ENCODE assay signal across 1 cellular context in the genomic region with DNA sequence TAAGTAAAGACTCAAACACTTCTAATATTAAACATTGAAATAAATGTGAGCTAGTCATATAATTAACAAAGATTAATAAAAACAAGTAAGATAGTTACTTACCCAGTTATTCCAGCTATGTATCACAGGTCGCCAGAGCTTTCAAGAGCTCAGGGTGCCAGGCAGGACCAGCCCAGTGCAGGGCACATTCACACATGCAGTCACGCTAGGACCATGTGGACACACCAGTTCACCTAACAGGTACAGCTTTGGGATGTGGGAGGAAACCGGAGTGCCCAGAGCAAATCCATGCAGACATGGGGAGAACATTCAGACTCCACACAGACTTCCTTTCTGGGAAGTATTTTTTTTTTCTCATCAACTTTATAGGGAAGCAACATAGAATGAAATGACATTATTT.
TF ChIP-seq lines count a peak whose summit lies in the region.

No MANE protein-coding gene starts in this region.

TF ChIP-seq in HepG2, 621 proteins besides CTCF, POLR2A, EP300 and RAD21:
- no peak for TF ChIP-seq PPARG (CRISPR knock-in tag; conservative IDR thresholded peaks at IDR 0.05)
- TF ChIP-seq, protein P1, sequence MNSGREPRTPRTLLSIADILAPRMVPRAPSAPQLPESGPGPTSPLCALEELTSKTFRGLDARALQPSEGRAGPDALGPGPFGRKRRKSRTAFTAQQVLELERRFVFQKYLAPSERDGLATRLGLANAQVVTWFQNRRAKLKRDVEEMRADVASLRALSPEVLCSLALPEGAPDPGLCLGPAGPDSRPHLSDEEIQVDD (CRISPR knock-in tag; IDR thresholded peaks at IDR 0.05; ENCODE audit: borderline replicate concordance): no peak
- TF ChIP-seq, protein P2, sequence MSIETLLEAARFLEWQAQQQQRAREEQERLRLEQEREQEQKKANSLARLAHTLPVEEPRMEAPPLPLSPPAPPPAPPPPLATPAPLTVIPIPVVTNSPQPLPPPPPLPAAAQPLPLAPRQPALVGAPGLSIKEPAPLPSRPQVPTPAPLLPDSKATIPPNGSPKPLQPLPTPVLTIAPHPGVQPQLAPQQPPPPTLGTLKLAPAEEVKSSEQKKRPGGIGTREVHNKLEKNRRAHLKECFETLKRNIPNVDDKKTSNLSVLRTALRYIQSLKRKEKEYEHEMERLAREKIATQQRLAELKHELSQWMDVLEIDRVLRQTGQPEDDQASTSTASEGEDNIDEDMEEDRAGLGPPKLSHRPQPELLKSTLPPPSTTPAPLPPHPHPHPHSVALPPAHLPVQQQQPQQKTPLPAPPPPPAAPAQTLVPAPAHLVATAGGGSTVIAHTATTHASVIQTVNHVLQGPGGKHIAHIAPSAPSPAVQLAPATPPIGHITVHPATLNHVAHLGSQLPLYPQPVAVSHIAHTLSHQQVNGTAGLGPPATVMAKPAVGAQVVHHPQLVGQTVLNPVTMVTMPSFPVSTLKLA (IDR thresholded peaks at IDR 0.05): peak; percentile 56
- TF ChIP-seq, protein P3, sequence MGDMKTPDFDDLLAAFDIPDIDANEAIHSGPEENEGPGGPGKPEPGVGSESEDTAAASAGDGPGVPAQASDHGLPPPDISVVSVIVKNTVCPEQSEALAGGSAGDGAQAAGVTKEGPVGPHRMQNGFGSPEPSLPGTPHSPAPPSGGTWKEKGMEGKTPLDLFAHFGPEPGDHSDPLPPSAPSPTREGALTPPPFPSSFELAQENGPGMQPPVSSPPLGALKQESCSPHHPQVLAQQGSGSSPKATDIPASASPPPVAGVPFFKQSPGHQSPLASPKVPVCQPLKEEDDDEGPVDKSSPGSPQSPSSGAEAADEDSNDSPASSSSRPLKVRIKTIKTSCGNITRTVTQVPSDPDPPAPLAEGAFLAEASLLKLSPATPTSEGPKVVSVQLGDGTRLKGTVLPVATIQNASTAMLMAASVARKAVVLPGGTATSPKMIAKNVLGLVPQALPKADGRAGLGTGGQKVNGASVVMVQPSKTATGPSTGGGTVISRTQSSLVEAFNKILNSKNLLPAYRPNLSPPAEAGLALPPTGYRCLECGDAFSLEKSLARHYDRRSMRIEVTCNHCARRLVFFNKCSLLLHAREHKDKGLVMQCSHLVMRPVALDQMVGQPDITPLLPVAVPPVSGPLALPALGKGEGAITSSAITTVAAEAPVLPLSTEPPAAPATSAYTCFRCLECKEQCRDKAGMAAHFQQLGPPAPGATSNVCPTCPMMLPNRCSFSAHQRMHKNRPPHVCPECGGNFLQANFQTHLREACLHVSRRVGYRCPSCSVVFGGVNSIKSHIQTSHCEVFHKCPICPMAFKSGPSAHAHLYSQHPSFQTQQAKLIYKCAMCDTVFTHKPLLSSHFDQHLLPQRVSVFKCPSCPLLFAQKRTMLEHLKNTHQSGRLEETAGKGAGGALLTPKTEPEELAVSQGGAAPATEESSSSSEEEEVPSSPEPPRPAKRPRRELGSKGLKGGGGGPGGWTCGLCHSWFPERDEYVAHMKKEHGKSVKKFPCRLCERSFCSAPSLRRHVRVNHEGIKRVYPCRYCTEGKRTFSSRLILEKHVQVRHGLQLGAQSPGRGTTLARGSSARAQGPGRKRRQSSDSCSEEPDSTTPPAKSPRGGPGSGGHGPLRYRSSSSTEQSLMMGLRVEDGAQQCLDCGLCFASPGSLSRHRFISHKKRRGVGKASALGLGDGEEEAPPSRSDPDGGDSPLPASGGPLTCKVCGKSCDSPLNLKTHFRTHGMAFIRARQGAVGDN (CRISPR knock-in tag; IDR thresholded peaks at IDR 0.05): no peak
- TF ChIP-seq, protein P4, sequence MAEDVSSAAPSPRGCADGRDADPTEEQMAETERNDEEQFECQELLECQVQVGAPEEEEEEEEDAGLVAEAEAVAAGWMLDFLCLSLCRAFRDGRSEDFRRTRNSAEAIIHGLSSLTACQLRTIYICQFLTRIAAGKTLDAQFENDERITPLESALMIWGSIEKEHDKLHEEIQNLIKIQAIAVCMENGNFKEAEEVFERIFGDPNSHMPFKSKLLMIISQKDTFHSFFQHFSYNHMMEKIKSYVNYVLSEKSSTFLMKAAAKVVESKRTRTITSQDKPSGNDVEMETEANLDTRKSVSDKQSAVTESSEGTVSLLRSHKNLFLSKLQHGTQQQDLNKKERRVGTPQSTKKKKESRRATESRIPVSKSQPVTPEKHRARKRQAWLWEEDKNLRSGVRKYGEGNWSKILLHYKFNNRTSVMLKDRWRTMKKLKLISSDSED (CRISPR knock-in tag; IDR thresholded peaks at IDR 0.05): no peak
